Comparison of ENCODE assay signal across 8 cellular contexts in genomic region chr5:60668715-60669304, GRCh38. TPM values are rescaled to one million over a fixed set of nuclear protein-coding genes. Genes with fewer than 3 reads are reported as not detected.
DNase-seq lines count a peak whose midpoint lies in the region; ATAC-seq and TF ChIP-seq lines count a peak whose summit lies in the region.

No MANE protein-coding gene starts in this region.

- TF ChIP-seq CTCF in BE2C (IDR thresholded peaks at IDR 0.05; ENCODE audit: low read depth, low read length) (peak; percentile 52), GM13977 (IDR thresholded peaks at IDR 0.05; ENCODE audit: extremely low read depth, insufficient read depth, missing control alignments) (peak; percentile 50), hepatocyte (IDR thresholded peaks at IDR 0.05; ENCODE audit: poor library complexity) (peak; percentile 78)

- no peak overlapping the region for H2AFZ ChIP-seq in hepatocyte

- H3K4me1 ChIP-seq in BE2C (no peaks in the 10 kb centered on the region), hepatocyte (ENCODE audit: insufficient read depth) (peaks cover 16% of the 10 kb centered on the region)

- no peak overlapping the region for H3K4me3 ChIP-seq in BE2C (ENCODE audit: low read depth, low read length)
- H3K4me3 ChIP-seq in hepatocyte, result no peak overlapping the region

- DNase-seq in BE2C, result no peak
- peak; percentile 28 for DNase-seq in GM13977 (ENCODE audit: low spot score)
- DNase-seq in SW480 (ENCODE audit: low spot score), result peak; percentile 18
- peak; percentile 49 for DNase-seq in hepatocyte (ENCODE audit: low spot score)
- DNase-seq in stimulated activated CD4-positive, alpha-beta T cell treated with anti-CD3 and anti-CD28 coated beads, Interleukin-15, amount 100 ng/mL, for 24 hours, result no peak
- no peak for DNase-seq in NCI-H1930 (lab: John Stamatoyannopoulos, UW)

- H3K4me2 ChIP-seq in hepatocyte, result peak overlapping the region; percentile 2

- H3K36me3 ChIP-seq in BE2C (no peaks in the 10 kb centered on the region), hepatocyte (replicated peaks; ENCODE audit: insufficient read depth, low read depth) (no peaks in the 10 kb centered on the region)

- H3K79me2 ChIP-seq in hepatocyte, result peaks cover 14% of the 10 kb centered on the region

- H3K27me3 ChIP-seq in BE2C (no peaks in the 10 kb centered on the region), hepatocyte (no peaks in the 10 kb centered on the region)

- no peak overlapping the region for H3K27ac ChIP-seq in hepatocyte

- no peaks in the 10 kb centered on the region for H3K9me3 ChIP-seq in BE2C
- H3K9me3 ChIP-seq in hepatocyte (ENCODE audit: low read depth), result no peaks in the 10 kb centered on the region

- H4K20me1 ChIP-seq in hepatocyte (ENCODE audit: insufficient read depth, poor library complexity, severe bottlenecking), result no peaks in the 10 kb centered on the region

- H3K9me2 ChIP-seq in hepatocyte (replicated peaks; ENCODE audit: insufficient read depth), result no peaks in the 10 kb centered on the region

- no peak for ATAC-seq in activated CD4-positive, CD25-positive, alpha-beta regulatory T cell treated with anti-CD3 and anti-CD28 coated beads, Interleukin-2, amount 50 U/mL, for 24 hours
- no peak for ATAC-seq in GM21360 (IDR thresholded peaks at IDR 0.05; ENCODE audit: unreplicated experiment)

- in situ Hi-C loops in GM13977 (cut with MboI; ENCODE audit: low pct_unique_long_range_greater_than_20kb, low sequenced_read_pairs, unreplicated experiment), result loop anchor here (25.0 kb wide), 1 partner anchor 382 kb away; no protein-coding TSS in a partner anchor

RNA-seq across cellular contexts. Expression of gene DEPDC1B, which starts 31.2 kb away (rescaled TPM):
- polyA plus RNA-seq in BE2C (2012; ENCODE audit: insufficient read depth, insufficient read length, low read depth), result 2.4 TPM
- 27.5 and 37.3 TPM in 2 replicates for total RNA-seq in hepatocyte
- polyA plus RNA-seq in hepatocyte, result 9.0 and 10.7 TPM in 2 replicates

Comparison
In these comparisons a context has a peak if more than half of its experiments do, and no peak if none do; other contexts are left out.
1. DNase-seq: peak in GM13977 (single experiment), SW480 (single experiment) and hepatocyte (single experiment); none in BE2C (single experiment), stimulated activated CD4-positive, alpha-beta T cell treated with anti-CD3 and anti-CD28 coated beads, Interleukin-15, amount 100 ng/mL, for 24 hours (single experiment) and NCI-H1930 (0 of 2).
2. Peak in every context shown above with its lines, with median percentiles within 50 percentile points of each other: CTCF ChIP-seq.